In the genomic region with DNA sequence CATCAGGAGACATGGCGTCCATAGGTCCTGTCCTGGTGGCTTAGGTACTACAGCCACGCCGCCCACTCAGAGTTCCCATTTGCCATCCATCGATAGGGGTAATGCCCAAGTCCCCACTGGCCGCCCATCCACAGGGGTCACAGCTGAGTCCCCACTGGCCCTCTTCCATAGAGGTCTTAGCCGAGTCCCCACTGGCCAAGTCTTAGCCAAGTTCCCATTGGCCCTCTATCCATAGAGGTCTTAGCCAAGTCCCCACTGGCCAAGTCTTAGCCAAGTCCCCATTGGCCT, we compare ENCODE assay signal across 22 cellular contexts. TPM values are rescaled to one million over a fixed set of nuclear protein-coding genes. Genes with fewer than 3 reads are reported as not detected.
DNase-seq lines count a peak whose midpoint lies in the region; ATAC-seq and TF ChIP-seq lines count a peak whose summit lies in the region.
"Had no signal": no experiment of that assay in that cellular context is flagged by ENCODE, and none has a peak within 500 bp of the region (broad histone marks: within the 10 kb centered on the region; RNA-seq: fewer than 3 reads in every experiment).

No MANE protein-coding gene starts in this region.

- H3K27ac Mint-ChIP-seq in activated naive CD4-positive, alpha-beta T cell treated with anti-CD3 and anti-CD28 coated beads, Interleukin-2, amount 50 U/mL, for 24 hours, result peak overlapping the region; percentile 99
- peak overlapping the region; percentile 85 for H3K27ac Mint-ChIP-seq in activated naive CD8-positive, alpha-beta T cell treated with anti-CD3 and anti-CD28 coated beads for 36 hours
- H3K27ac Mint-ChIP-seq in stimulated activated memory B cell treated with anti-CD40 and anti-IgM and Interleukin-4, amounts not matched to agents 10 μg/mL and 1 μg/mL and 100 μg/mL, for 72 hours, result peak overlapping the region; percentile 92

- peaks cover 12% of the 10 kb centered on the region for H3K4me1 ChIP-seq in RWPE2 (ENCODE audit: insufficient read depth, poor library complexity, severe bottlenecking)
- H3K4me1 ChIP-seq: gastrocnemius medialis, lower lobe of right lung, uterus had no signal

- ATAC-seq in RWPE2 (ENCODE audit: low read depth) (no peak), HG03159 (IDR thresholded peaks at IDR 0.05; ENCODE audit: unreplicated experiment) (no peak)
- ATAC-seq in stimulated activated memory B cell treated with anti-CD40 and anti-IgM and Interleukin-4, amounts not matched to agents 10 μg/mL and 1 μg/mL and 100 μg/mL, for 72 hours, result no peak
- ATAC-seq: esophagus mucosa, gastrocnemius medialis had no signal

- no peak for DNase-seq in activated naive CD4-positive, alpha-beta T cell treated with anti-CD3 and anti-CD28 coated beads, Interleukin-2, amount 50 U/mL, for 16 hours
- DNase-seq in RWPE2 (ENCODE audit: low spot score), result peak; percentile 66
- DNase-seq in activated naive CD8-positive, alpha-beta T cell treated with anti-CD3 and anti-CD28 coated beads for 36 hours, result no peak
- DNase-seq in MV-4-11 (lab: John Stamatoyannopoulos, UW), result no peak
- DNase-seq: activated naive CD4-positive, alpha-beta T cell treated with Interleukin-2 at 50 U/mL for 16 hours; cerebellar nuclear complex; effector CD8-positive, alpha-beta T cell; lower lobe of right lung; NCI-H1694 treated with DMSO at 0.1 percent for 48 hours; NCI-H2171 treated with DMSO at 0.1 percent for 48 hours; NCI-H526; occipital lobe; SK-N-SH; stimulated activated CD4-positive, alpha-beta T cell treated with anti-CD3 and anti-CD28 coated beads, Interleukin-4, amount 100 ng/mL, for 4 hours had no signal

- H3K27me3 Mint-ChIP-seq in activated naive CD4-positive, alpha-beta T cell treated with anti-CD3 and anti-CD28 coated beads, Interleukin-2, amount 50 U/mL, for 24 hours, result no peaks in the 10 kb centered on the region
- H3K27me3 Mint-ChIP-seq in activated naive CD8-positive, alpha-beta T cell treated with anti-CD3 and anti-CD28 coated beads for 36 hours, result no peaks in the 10 kb centered on the region
- no peaks in the 10 kb centered on the region for H3K27me3 Mint-ChIP-seq in stimulated activated memory B cell treated with anti-CD40 and anti-IgM and Interleukin-4, amounts not matched to agents 10 μg/mL and 1 μg/mL and 100 μg/mL, for 72 hours

- peak overlapping the region; percentile 77 for H3K4me3 Mint-ChIP-seq in activated naive CD4-positive, alpha-beta T cell treated with anti-CD3 and anti-CD28 coated beads, Interleukin-2, amount 50 U/mL, for 24 hours
- H3K4me3 Mint-ChIP-seq in activated naive CD8-positive, alpha-beta T cell treated with anti-CD3 and anti-CD28 coated beads for 36 hours, result peak overlapping the region; percentile 73
- H3K4me3 Mint-ChIP-seq in stimulated activated memory B cell treated with anti-CD40 and anti-IgM and Interleukin-4, amounts not matched to agents 10 μg/mL and 1 μg/mL and 100 μg/mL, for 72 hours, result no peak overlapping the region

- no peaks in the 10 kb centered on the region for H3K27me3 ChIP-seq in RWPE2 (ENCODE audit: insufficient read depth, poor library complexity, severe bottlenecking)
- H3K27me3 ChIP-seq: gastrocnemius medialis, uterus had no signal

- H3K9me3 ChIP-seq in RWPE2 (ENCODE audit: severe bottlenecking), result no peaks in the 10 kb centered on the region
- H3K9me3 ChIP-seq: gastrocnemius medialis, lower lobe of right lung, SK-N-SH, uterus had no signal

- peaks cover 35% of the 10 kb centered on the region for H3K36me3 Mint-ChIP-seq in activated naive CD4-positive, alpha-beta T cell treated with anti-CD3 and anti-CD28 coated beads, Interleukin-2, amount 50 U/mL, for 24 hours
- H3K36me3 Mint-ChIP-seq in activated naive CD8-positive, alpha-beta T cell treated with anti-CD3 and anti-CD28 coated beads for 36 hours, result peaks cover 68% of the 10 kb centered on the region
- peaks cover 94% of the 10 kb centered on the region for H3K36me3 Mint-ChIP-seq in stimulated activated memory B cell treated with anti-CD40 and anti-IgM and Interleukin-4, amounts not matched to agents 10 μg/mL and 1 μg/mL and 100 μg/mL, for 72 hours

- H3K36me3 ChIP-seq in RWPE2 (ENCODE audit: low read depth), result peaks cover 67% of the 10 kb centered on the region
- H3K36me3 ChIP-seq: uterus had no signal

- no peaks in the 10 kb centered on the region for H3K9me3 Mint-ChIP-seq in activated naive CD4-positive, alpha-beta T cell treated with anti-CD3 and anti-CD28 coated beads, Interleukin-2, amount 50 U/mL, for 24 hours
- no peaks in the 10 kb centered on the region for H3K9me3 Mint-ChIP-seq in activated naive CD8-positive, alpha-beta T cell treated with anti-CD3 and anti-CD28 coated beads for 36 hours
- H3K9me3 Mint-ChIP-seq in stimulated activated memory B cell treated with anti-CD40 and anti-IgM and Interleukin-4, amounts not matched to agents 10 μg/mL and 1 μg/mL and 100 μg/mL, for 72 hours, result peaks cover 5% of the 10 kb centered on the region

- TF ChIP-seq CTCF in RWPE2 (IDR thresholded peaks at IDR 0.05; ENCODE audit: poor library complexity, severe bottlenecking), result no peak

- H3K4me3 ChIP-seq in RWPE2 (ENCODE audit: severe bottlenecking), result no peak overlapping the region
- H3K4me3 ChIP-seq: gastrocnemius medialis, lower lobe of right lung, uterus had no signal

- no peak overlapping the region for H3K27ac ChIP-seq in RWPE2 (ENCODE audit: poor library complexity, severe bottlenecking)
- H3K27ac ChIP-seq: C4-2B, gastrocnemius medialis, KMS-11, lower lobe of right lung, uterus had no signal

- peaks cover 58% of the 10 kb centered on the region for H3K4me1 Mint-ChIP-seq in activated naive CD4-positive, alpha-beta T cell treated with anti-CD3 and anti-CD28 coated beads, Interleukin-2, amount 50 U/mL, for 24 hours
- H3K4me1 Mint-ChIP-seq in activated naive CD8-positive, alpha-beta T cell treated with anti-CD3 and anti-CD28 coated beads for 36 hours, result peaks cover 52% of the 10 kb centered on the region
- peaks cover 71% of the 10 kb centered on the region for H3K4me1 Mint-ChIP-seq in stimulated activated memory B cell treated with anti-CD40 and anti-IgM and Interleukin-4, amounts not matched to agents 10 μg/mL and 1 μg/mL and 100 μg/mL, for 72 hours

RNA-seq across cellular contexts. Expression of a gene that starts 17.4 kb away (rescaled TPM):
- 10 to 100 TPM; 58.2 to 61.2 TPM for total RNA-seq in activated naive CD8-positive, alpha-beta T cell treated with anti-CD3 and anti-CD28 coated beads for 36 hours
